In genomic region chr17:66725438-66725837, GRCh38 we compare ENCODE assay signal across 8 cellular contexts.
DNase-seq lines count a peak whose midpoint lies in the region; ATAC-seq, FAIRE-seq and TF ChIP-seq lines count a peak whose summit lies in the region.
"Not testable (repeated sequence)": the region's sequence is repeated elsewhere in the genome, so short reads cannot be mapped to it uniquely, and the experiment has no call there.

No MANE protein-coding gene starts in this region.

- H3K27me3 Mint-ChIP-seq in CD4-positive, CD25-positive, alpha-beta regulatory T cell; activated CD4-positive, alpha-beta T cell treated with anti-CD3 and anti-CD28 coated beads, Interleukin-2, amount 10 ng/mL, durations not matched to agents 7 days and 5 days; activated T-helper 1 cell treated with anti-CD3 and anti-CD28 coated beads, Interleukin-12 subunit alpha, Interleukin-12 subunit beta, Interleukin-2, Interleukin-4 antibody, amounts not matched to agents 30 ng/mL and 10 ng/mL and 1 ng/mL, durations not matched to agents 14 hours and 24 hours and 36 hours (ENCODE audit: insufficient read depth); astrocyte (ENCODE audit: low read depth, unreplicated experiment); endodermal cell (ENCODE audit: insufficient read depth); naive thymus-derived CD4-positive, alpha-beta T cell: not testable (repeated sequence)

- not testable (repeated sequence) for DNase-seq in CD4-positive, CD25-positive, alpha-beta regulatory T cell; RWPE1 (ENCODE audit: low spot score); activated CD4-positive, alpha-beta T cell treated with anti-CD3 and anti-CD28 coated beads, Interleukin-2, amount 10 ng/mL, durations not matched to agents 7 days and 5 days; activated T-helper 1 cell treated with anti-CD3 and anti-CD28 coated beads, Interleukin-12 subunit alpha, Interleukin-12 subunit beta, Interleukin-2, Interleukin-4 antibody, amounts not matched to agents 30 ng/mL and 10 ng/mL and 1 ng/mL, durations not matched to agents 14 hours and 24 hours and 36 hours (ENCODE audit: low spot score); astrocyte (ENCODE audit: low read depth); naive thymus-derived CD4-positive, alpha-beta T cell; stimulated activated effector memory CD8-positive, alpha-beta T cell treated with anti-CD3 and anti-CD28 coated beads, Interleukin-12 subunit alpha, Interleukin-12 subunit beta, amount 100 ng/mL, for 72 hours (ENCODE audit: low spot score in 2 of 2)
- peak; percentile 13 for DNase-seq in endodermal cell

- not testable (repeated sequence) for H3K27ac ChIP-seq in CD4-positive, CD25-positive, alpha-beta regulatory T cell (ENCODE audit: insufficient read depth, low read length, poor library complexity, severe bottlenecking); astrocyte (ENCODE audit: low read depth, low read length); endodermal cell (ENCODE audit: low read depth, low read length); naive thymus-derived CD4-positive, alpha-beta T cell (ENCODE audit: low read depth, low read length)
- H3K27ac ChIP-seq in RWPE1 = peak overlapping the region; percentile 87

- not testable (repeated sequence) for H3K36me3 Mint-ChIP-seq in CD4-positive, CD25-positive, alpha-beta regulatory T cell; activated CD4-positive, alpha-beta T cell treated with anti-CD3 and anti-CD28 coated beads, Interleukin-2, amount 10 ng/mL, durations not matched to agents 7 days and 5 days (ENCODE audit: low read depth); activated T-helper 1 cell treated with anti-CD3 and anti-CD28 coated beads, Interleukin-12 subunit alpha, Interleukin-12 subunit beta, Interleukin-2, Interleukin-4 antibody, amounts not matched to agents 30 ng/mL and 10 ng/mL and 1 ng/mL, durations not matched to agents 14 hours and 24 hours and 36 hours (ENCODE audit: low read depth); astrocyte (ENCODE audit: low read depth, unreplicated experiment); endodermal cell (ENCODE audit: low read depth); stimulated activated effector memory CD8-positive, alpha-beta T cell treated with anti-CD3 and anti-CD28 coated beads, Interleukin-12 subunit alpha, Interleukin-12 subunit beta, amount 100 ng/mL, for 72 hours
- H3K36me3 Mint-ChIP-seq in naive thymus-derived CD4-positive, alpha-beta T cell = peaks cover 0 to 17% (median 4%) of the 10 kb centered on the region in 5 donors

- H3K4me1 Mint-ChIP-seq in CD4-positive, CD25-positive, alpha-beta regulatory T cell = peaks cover 5 to 26% (median 11%) of the 10 kb centered on the region in 4 donors
- H3K4me1 Mint-ChIP-seq in activated CD4-positive, alpha-beta T cell treated with anti-CD3 and anti-CD28 coated beads, Interleukin-2, amount 10 ng/mL, durations not matched to agents 7 days and 5 days = peaks cover 20% of the 10 kb centered on the region
- H3K4me1 Mint-ChIP-seq in activated T-helper 1 cell treated with anti-CD3 and anti-CD28 coated beads, Interleukin-12 subunit alpha, Interleukin-12 subunit beta, Interleukin-2, Interleukin-4 antibody, amounts not matched to agents 30 ng/mL and 10 ng/mL and 1 ng/mL, durations not matched to agents 14 hours and 24 hours and 36 hours (ENCODE audit: low read depth) = peaks cover 19% of the 10 kb centered on the region
- not testable (repeated sequence) for H3K4me1 Mint-ChIP-seq in astrocyte (ENCODE audit: low read depth, unreplicated experiment)
- peaks cover 23% of the 10 kb centered on the region for H3K4me1 Mint-ChIP-seq in endodermal cell
- peaks cover 9 to 39% (median 20%) of the 10 kb centered on the region in 7 donors for H3K4me1 Mint-ChIP-seq in naive thymus-derived CD4-positive, alpha-beta T cell
- peaks cover 29% of the 10 kb centered on the region for H3K4me1 Mint-ChIP-seq in stimulated activated effector memory CD8-positive, alpha-beta T cell treated with anti-CD3 and anti-CD28 coated beads, Interleukin-12 subunit alpha, Interleukin-12 subunit beta, amount 100 ng/mL, for 72 hours

- H3K9ac ChIP-seq in astrocyte (ENCODE audit: low read length) = peak overlapping the region; percentile 10
- H3K9ac ChIP-seq in endodermal cell (ENCODE audit: extremely low read depth, low read length, poor library complexity, severe bottlenecking) = not testable (repeated sequence)

- not testable (repeated sequence) for H2AFZ ChIP-seq in astrocyte (ENCODE audit: low read depth, low read length)

- WGBS in endodermal cell (ENCODE audit: insufficient coverage in 1 of 2, insufficient read length in 1 of 2), 2 experiments = 85 to 86% methylated on average over 2 to 4 of the region's 4 CpGs

- POLR2A ChIA-PET in RWPE1 (lab: Yijun Ruan, JAX; ENCODE audit: low non-redundant PET); activated CD4-positive, alpha-beta T cell treated with anti-CD3 and anti-CD28 coated beads, Interleukin-2, amount 10 ng/mL, durations not matched to agents 7 days and 5 days (lab: Charles Lee): not testable (repeated sequence)
- POLR2A ChIA-PET in naive thymus-derived CD4-positive, alpha-beta T cell (lab: Charles Lee) = interaction anchor here (0.6 to 0.7 kb wide), 2 partner anchors 11 to 1431 kb away, joined by 3 read pairs; no protein-coding TSS in a partner anchor

- intact Hi-C loops in activated T-helper 1 cell treated with anti-CD3 and anti-CD28 coated beads, Interleukin-12 subunit alpha, Interleukin-12 subunit beta, Interleukin-2, Interleukin-4 antibody, amounts not matched to agents 30 ng/mL and 10 ng/mL and 1 ng/mL, durations not matched to agents 14 hours and 24 hours and 36 hours (cut with micrococcal nuclease); naive thymus-derived CD4-positive, alpha-beta T cell (cut with micrococcal nuclease): not testable (repeated sequence)

- not testable (repeated sequence) for TF ChIP-seq CTCF in RWPE1 (conservative IDR thresholded peaks at IDR 0.05; ENCODE audit: low read depth); astrocyte (IDR thresholded peaks at IDR 0.05; ENCODE audit: insufficient read depth, low read depth, low read length); endodermal cell (conservative IDR thresholded peaks at IDR 0.05)

- H3K79me2 ChIP-seq in astrocyte (ENCODE audit: insufficient read depth, low read length) = not testable (repeated sequence)

- H3K9me3 Mint-ChIP-seq in CD4-positive, CD25-positive, alpha-beta regulatory T cell; activated CD4-positive, alpha-beta T cell treated with anti-CD3 and anti-CD28 coated beads, Interleukin-2, amount 10 ng/mL, durations not matched to agents 7 days and 5 days; activated T-helper 1 cell treated with anti-CD3 and anti-CD28 coated beads, Interleukin-12 subunit alpha, Interleukin-12 subunit beta, Interleukin-2, Interleukin-4 antibody, amounts not matched to agents 30 ng/mL and 10 ng/mL and 1 ng/mL, durations not matched to agents 14 hours and 24 hours and 36 hours; astrocyte (ENCODE audit: unreplicated experiment); endodermal cell; stimulated activated effector memory CD8-positive, alpha-beta T cell treated with anti-CD3 and anti-CD28 coated beads, Interleukin-12 subunit alpha, Interleukin-12 subunit beta, amount 100 ng/mL, for 72 hours: not testable (repeated sequence)
- peaks cover 0 to 12% (median 0%) of the 10 kb centered on the region in 11 donors for H3K9me3 Mint-ChIP-seq in naive thymus-derived CD4-positive, alpha-beta T cell

- not testable (repeated sequence) for H3K4me2 ChIP-seq in astrocyte (ENCODE audit: low read length)

- H3K4me3 Mint-ChIP-seq in CD4-positive, CD25-positive, alpha-beta regulatory T cell; activated CD4-positive, alpha-beta T cell treated with anti-CD3 and anti-CD28 coated beads, Interleukin-2, amount 10 ng/mL, durations not matched to agents 7 days and 5 days; activated T-helper 1 cell treated with anti-CD3 and anti-CD28 coated beads, Interleukin-12 subunit alpha, Interleukin-12 subunit beta, Interleukin-2, Interleukin-4 antibody, amounts not matched to agents 30 ng/mL and 10 ng/mL and 1 ng/mL, durations not matched to agents 14 hours and 24 hours and 36 hours; astrocyte (ENCODE audit: unreplicated experiment); endodermal cell; naive thymus-derived CD4-positive, alpha-beta T cell; stimulated activated effector memory CD8-positive, alpha-beta T cell treated with anti-CD3 and anti-CD28 coated beads, Interleukin-12 subunit alpha, Interleukin-12 subunit beta, amount 100 ng/mL, for 72 hours: not testable (repeated sequence)

- not testable (repeated sequence) for H3K4me3 ChIP-seq in CD4-positive, CD25-positive, alpha-beta regulatory T cell (ENCODE audit: low read depth, low read length); astrocyte (ENCODE audit: insufficient read depth, low read depth, low read length); endodermal cell (ENCODE audit: low read length); naive thymus-derived CD4-positive, alpha-beta T cell (ENCODE audit: low read length)

- H3K27ac Mint-ChIP-seq in CD4-positive, CD25-positive, alpha-beta regulatory T cell = peak overlapping the region in 2 of 3 donors; percentile 10 to 14
- peak overlapping the region; percentile 65 for H3K27ac Mint-ChIP-seq in activated CD4-positive, alpha-beta T cell treated with anti-CD3 and anti-CD28 coated beads, Interleukin-2, amount 10 ng/mL, durations not matched to agents 7 days and 5 days
- H3K27ac Mint-ChIP-seq in activated T-helper 1 cell treated with anti-CD3 and anti-CD28 coated beads, Interleukin-12 subunit alpha, Interleukin-12 subunit beta, Interleukin-2, Interleukin-4 antibody, amounts not matched to agents 30 ng/mL and 10 ng/mL and 1 ng/mL, durations not matched to agents 14 hours and 24 hours and 36 hours = peak overlapping the region; percentile 40
- H3K27ac Mint-ChIP-seq in astrocyte (ENCODE audit: unreplicated experiment); endodermal cell: not testable (repeated sequence)
- peak overlapping the region in 6 of 9 donors; percentile 7 to 86 (median 48) for H3K27ac Mint-ChIP-seq in naive thymus-derived CD4-positive, alpha-beta T cell
- peak overlapping the region; percentile 76 for H3K27ac Mint-ChIP-seq in stimulated activated effector memory CD8-positive, alpha-beta T cell treated with anti-CD3 and anti-CD28 coated beads, Interleukin-12 subunit alpha, Interleukin-12 subunit beta, amount 100 ng/mL, for 72 hours

- ATAC-seq in CD4-positive, CD25-positive, alpha-beta regulatory T cell (ENCODE audit: low read depth in 2 of 2); naive thymus-derived CD4-positive, alpha-beta T cell: not testable (repeated sequence)
- ATAC-seq in stimulated activated effector memory CD8-positive, alpha-beta T cell treated with anti-CD3 and anti-CD28 coated beads, Interleukin-12 subunit alpha, Interleukin-12 subunit beta, amount 100 ng/mL, for 72 hours = peak; percentile 46

- H3K27me3 ChIP-seq in CD4-positive, CD25-positive, alpha-beta regulatory T cell (ENCODE audit: control insufficient read depth, insufficient read depth, low read length); astrocyte (ENCODE audit: insufficient read depth, low read length); endodermal cell (ENCODE audit: control insufficient read depth, insufficient read depth, low read length, poor library complexity, severe bottlenecking); naive thymus-derived CD4-positive, alpha-beta T cell (ENCODE audit: control insufficient read depth in 2 of 2, insufficient read depth in 2 of 2, low read length in 2 of 2): not testable (repeated sequence)

- peaks cover 27% of the 10 kb centered on the region for H4K20me1 ChIP-seq in astrocyte (ENCODE audit: insufficient read depth, low read length)

- H3K36me3 ChIP-seq in CD4-positive, CD25-positive, alpha-beta regulatory T cell (ENCODE audit: control insufficient read depth, insufficient read depth, low read length); astrocyte (ENCODE audit: insufficient read depth, low read length); endodermal cell (ENCODE audit: control insufficient read depth, insufficient read depth, low read length); naive thymus-derived CD4-positive, alpha-beta T cell (ENCODE audit: control insufficient read depth in 2 of 3, insufficient read depth in 3 of 3, low read length in 3 of 3): not testable (repeated sequence)

- H3K9me3 ChIP-seq in CD4-positive, CD25-positive, alpha-beta regulatory T cell (ENCODE audit: control insufficient read depth in 2 of 2, low read length in 2 of 2); astrocyte (ENCODE audit: insufficient read depth, low read depth, low read length); endodermal cell (ENCODE audit: control insufficient read depth, low read length); naive thymus-derived CD4-positive, alpha-beta T cell (ENCODE audit: control insufficient read depth in 2 of 3, low read length in 3 of 3): not testable (repeated sequence)

- FAIRE-seq in astrocyte (lab: Jason Lieb, UNC) = not testable (repeated sequence)

- not testable (repeated sequence) for H3K4me1 ChIP-seq in CD4-positive, CD25-positive, alpha-beta regulatory T cell (ENCODE audit: control insufficient read depth, insufficient read depth, low read length, poor library complexity, severe bottlenecking); endodermal cell (ENCODE audit: control insufficient read depth, insufficient read depth, low read length); naive thymus-derived CD4-positive, alpha-beta T cell (ENCODE audit: control insufficient read depth in 2 of 2, insufficient read depth in 2 of 2, low read length in 2 of 2)
- peaks cover 15% of the 10 kb centered on the region for H3K4me1 ChIP-seq in astrocyte (ENCODE audit: insufficient read depth, low read length)

- CTCF ChIA-PET in RWPE1 (lab: Yijun Ruan, JAX) = interaction anchor here (0.5 to 1.3 kb wide), 5 partner anchors 12 to 1328 kb away, joined by 3 to 4 read pairs (median 3); no protein-coding TSS in a partner anchor
- CTCF ChIA-PET in activated CD4-positive, alpha-beta T cell treated with anti-CD3 and anti-CD28 coated beads, Interleukin-2, amount 10 ng/mL, durations not matched to agents 7 days and 5 days (lab: Charles Lee) = interaction anchor here (0.6 to 1.0 kb wide), 3 partner anchors 9 to 914 kb away, joined by 3 to 4 read pairs (median 3); no protein-coding TSS in a partner anchor
- CTCF ChIA-PET in naive thymus-derived CD4-positive, alpha-beta T cell (lab: Charles Lee) = interaction anchor here (0.7 kb wide), 1 partner anchor 635 kb away, joined by 4 read pairs; no protein-coding TSS in a partner anchor
